In genomic region chr14:21268612-21269251, GRCh38 we compare ENCODE assay signal across 8 cellular contexts. TPM values are rescaled to one million over a fixed set of nuclear protein-coding genes. Genes with fewer than 3 reads are reported as not detected.
DNase-seq lines count a peak whose midpoint lies in the region; ATAC-seq, FAIRE-seq and TF ChIP-seq lines count a peak whose summit lies in the region.

No MANE protein-coding gene starts in this region.

- in situ Hi-C loops in ACHN (cut with HindIII; ENCODE audit: low pct_ligation_motif_present, low pct_unique_long_range_greater_than_20kb, low sequenced_read_pairs): no loop called here

- ATAC-seq in GM19452 (IDR thresholded peaks at IDR 0.05; ENCODE audit: unreplicated experiment): no peak

- peak overlapping the region; percentile 85 to 99 (median 94) for H3K27ac ChIP-seq in skin epidermis

- FAIRE-seq in GM12891 (lab: Jason Lieb, UNC): peak; percentile 55

- peak overlapping the region; percentile 100 for H3K9ac ChIP-seq in iPS-15b (ENCODE audit: low read depth, low read length)

- H3K36me3 ChIP-seq in iPS-15b (ENCODE audit: control insufficient read depth, insufficient read depth, low read length): peaks cover 20% of the 10 kb centered on the region

- peak overlapping the region; percentile 91 for H3K4me3 ChIP-seq in iPS-15b (ENCODE audit: low read depth, low read length)
- H3K4me3 ChIP-seq in skin epidermis: peak overlapping the region; percentile 71 to 95 (median 83)

- H3K9me3 ChIP-seq in iPS-15b (ENCODE audit: control insufficient read depth, insufficient read depth, low read length): no peaks in the 10 kb centered on the region

- H3K4me1 ChIP-seq in iPS-15b (ENCODE audit: control insufficient read depth, insufficient read depth, low read length): peaks cover 12% of the 10 kb centered on the region

- no peak for TF ChIP-seq POLR2A in GM12891 (IDR thresholded peaks at IDR 0.05; ENCODE audit: low read depth, low read length)

- H3K27me3 ChIP-seq in iPS-15b (ENCODE audit: control insufficient read depth, insufficient read depth, low read length): no peaks in the 10 kb centered on the region

- DNase-seq in ACHN (peak; percentile 66), GM12891 (ENCODE audit: insufficient read length, low spot score) (no peak), NCI-H774 (lab: John Stamatoyannopoulos, UW) (peak; percentile 11), amniotic stem cell (lab: John Stamatoyannopoulos, UW) (peak; percentile 35), NCI-H1048 (lab: John Stamatoyannopoulos, UW) (no peak)

TF ChIP-seq in GM12891, 5 proteins besides CTCF, POLR2A, EP300 and RAD21:
- TF ChIP-seq TAF1 (IDR thresholded peaks at IDR 0.05; ENCODE audit: low read depth, low read length) (no peak), PAX5 (IDR thresholded peaks at IDR 0.05; ENCODE audit: insufficient read depth, low read length, severe bottlenecking) (no peak), SPI1 (IDR thresholded peaks at IDR 0.05; ENCODE audit: low read depth, low read length) (no peak), POLR2AphosphoS5 (IDR thresholded peaks at IDR 0.05; ENCODE audit: low read depth, low read length) (no peak), POU2F2 (IDR thresholded peaks at IDR 0.05; ENCODE audit: low read depth, low read length) (no peak)

RNA-seq across cellular contexts. Expression of gene HNRNPC, which starts 0.5 kb away (rescaled TPM):
- polyA plus RNA-seq in GM12891 (2012; ENCODE audit: low read depth, missing spikeins): 626 TPM

RNA-seq across cellular contexts. Expression of gene RPGRIP1, which starts 11.2 kb away (rescaled TPM):
- 0.13 TPM for polyA plus RNA-seq in GM12891 (2012; ENCODE audit: low read depth, missing spikeins)

Comparison
In these comparisons a context has a peak if more than half of its experiments do, and no peak if none do; other contexts are left out.
1. DNase-seq: peak in ACHN (single experiment), NCI-H774 (single experiment) and amniotic stem cell (single experiment); none in GM12891 (single experiment) and NCI-H1048 (single experiment).